22 cellular contexts compared by ENCODE assay signal in genomic region chr11:7611411-7611810, GRCh38.
DNase-seq lines count a peak whose midpoint lies in the region; ATAC-seq, FAIRE-seq and TF ChIP-seq lines count a peak whose summit lies in the region.
"Had no signal": no experiment of that assay in that cellular context is flagged by ENCODE, and none has a peak within 500 bp of the region (broad histone marks: within the 10 kb centered on the region; RNA-seq: fewer than 3 reads in every experiment).

No MANE protein-coding gene starts in this region.

- no peaks in the 10 kb centered on the region for H3K9me2 ChIP-seq in GM23248 (ENCODE audit: insufficient read depth)

- POLR2A ChIA-PET in HepG2 (lab: Yijun Ruan, JAX): interaction anchor here (3.9 to 4.5 kb wide), 2 partner anchors 11 to 38 kb away, joined by 22 to 45 read pairs; no protein-coding TSS in a partner anchor
- POLR2A ChIA-PET in activated CD4-positive, alpha-beta memory T cell treated with anti-CD3 and anti-CD28 coated beads for 36 hours (lab: Charles Lee): no interaction called here

- TF ChIP-seq POLR2A in body of pancreas (IDR thresholded peaks at IDR 0.05) (no peak), HepG2 (IDR thresholded peaks at IDR 0.05; ENCODE audit: insufficient read depth in 1 of 2, low read depth in 2 of 2, low read length in 2 of 2) (no peak)

- H3K4me1 ChIP-seq in GM23248 (ENCODE audit: insufficient read depth) (peaks cover 4% of the 10 kb centered on the region; the same call in 1 of the 2 replicates), body of pancreas (peaks cover 58% of the 10 kb centered on the region), HepG2 (ENCODE audit: insufficient read depth, low read length) (peaks cover 46% of the 10 kb centered on the region)

- H3K4me2 ChIP-seq in GM23248 (ENCODE audit: unreplicated experiment) (no peak overlapping the region), HepG2 (ENCODE audit: low read depth, low read length) (no peak overlapping the region)

- H3K36me3 ChIP-seq in GM23248 (ENCODE audit: low read depth) (no peaks in the 10 kb centered on the region), body of pancreas (replicated peaks in 1 of 2; ENCODE audit: insufficient read depth in 1 of 2, low read depth in 2 of 2) (no peaks in the 10 kb centered on the region), HepG2 (replicated peaks in 1 of 2; ENCODE audit: control insufficient read depth in 1 of 2, insufficient read depth in 2 of 2, low read length in 2 of 2) (peaks cover 5 to 34% of the 10 kb centered on the region in 2 experiments; a peak in 4 of 5 replicates)

- H3K9ac ChIP-seq in GM23248 (no peak overlapping the region), HepG2 (ENCODE audit: insufficient read depth, low read depth, low read length) (no peak overlapping the region)

- DNase-seq in GM23248 (peak; percentile 12), body of pancreas (peak in 1 of 4 donors; percentile 19), HepG2 (ENCODE audit: low spot score) (no peak), retinal pigment epithelial cell (ENCODE audit: low read depth) (peak; percentile 48), activated T-cell treated with anti-CD3 and anti-CD28 coated beads for 4 hours (no peak), NCI-H2171 (lab: John Stamatoyannopoulos, UW) (no peak)
- DNase-seq in activated CD4-positive, alpha-beta memory T cell treated with anti-CD3 and anti-CD28 coated beads for 36 hours: no peak
- DNase-seq: C1 segment of cervical spinal cord; CD8-positive, alpha-beta memory T cell; DMS79 treated with DMSO at 0.1 percent for 48 hours; NCI-H1105; NCI-H1694; NCI-H2081 treated with DMSO at 0.1 percent for 48 hours; NCI-H524; NCI-H82; OCI-M1; SIG-M5 had no signal

- TF ChIP-seq RAD21 in HepG2 (CRISPR knock-in tag; IDR thresholded peaks at IDR 0.05): no peak

- in situ Hi-C loops in GM23248 (cut with MboI): no loop called here
- in situ Hi-C loops in HepG2 (cut with HindIII; ENCODE audit: extremely low pct_ligation_motif_present, low pct_unique_long_range_greater_than_20kb): loop anchor here (5.0 kb wide), 1 partner anchor 39 kb away; no protein-coding TSS in a partner anchor

- no peak for TF ChIP-seq CTCF in body of pancreas (IDR thresholded peaks at IDR 0.05)
- TF ChIP-seq CTCF in HepG2 (CRISPR knock-in tag; IDR thresholded peaks at IDR 0.05): no peak
- no peak for TF ChIP-seq CTCF in retinal pigment epithelial cell (conservative IDR thresholded peaks at IDR 0.05; ENCODE audit: low read depth, low read length)

- H3K27me3 ChIP-seq in GM23248 (replicated peaks; ENCODE audit: insufficient read depth): no peaks in the 10 kb centered on the region
- no peaks in the 10 kb centered on the region for H3K27me3 ChIP-seq in body of pancreas
- no peaks in the 10 kb centered on the region for H3K27me3 ChIP-seq in HepG2 (ENCODE audit: control insufficient read depth in 1 of 2, insufficient read depth in 2 of 2, low read length in 2 of 2)

- 85 to 92% methylated on average over 1 of the region's 1 CpG for WGBS in GM23248 (ENCODE audit: low coverage in 1 of 2, low lambda C conversion rate in 2 of 2, missing lambda C conversion rate in 2 of 2), 2 experiments
- 25% methylated on average over 1 of the region's 1 CpG for WGBS in body of pancreas, 2 donors
- WGBS in HepG2 (ENCODE audit: low lambda C conversion rate): 93% methylated on average over 1 of the region's 1 CpG

- CTCF ChIA-PET in HepG2 (lab: Yijun Ruan, JAX; ENCODE audit: low intra/inter-chr PET ratio, low total read pairs): no interaction called here
- CTCF ChIA-PET in activated CD4-positive, alpha-beta memory T cell treated with anti-CD3 and anti-CD28 coated beads for 36 hours (lab: Charles Lee): no interaction called here

- H3K27ac ChIP-seq in GM23248 (no peak overlapping the region), body of pancreas (peak overlapping the region in 1 of 4 donors; percentile 58), HepG2 (ENCODE audit: extremely low read length, insufficient read depth, low read length) (no peak overlapping the region)
- H3K27ac ChIP-seq: RWPE1 had no signal

- ATAC-seq in body of pancreas (peak; percentile 44), HepG2 (no peak), GM21515 (IDR thresholded peaks at IDR 0.05; ENCODE audit: unreplicated experiment) (no peak)
- ATAC-seq: SK-N-SH treated with all-trans-retinoic acid at 6 μM for 48 hours had no signal

- no peaks in the 10 kb centered on the region for H3K79me2 ChIP-seq in GM23248 (ENCODE audit: insufficient read depth)
- H3K79me2 ChIP-seq in HepG2 (ENCODE audit: insufficient read depth, low read length): no peaks in the 10 kb centered on the region

- H2AFZ ChIP-seq in GM23248 (no peak overlapping the region), HepG2 (ENCODE audit: low read length) (no peak overlapping the region)

- no TSS peak for BruUV-seq in HepG2 (replicated peaks; lab: Mats Ljungman, UMichigan)

- no peak overlapping the region for H3K4me3 Mint-ChIP-seq in activated CD4-positive, alpha-beta memory T cell treated with anti-CD3 and anti-CD28 coated beads for 36 hours
- H3K4me3 Mint-ChIP-seq: CD8-positive, alpha-beta memory T cell; IgD-negative memory B cell had no signal

- H3K36me3 Mint-ChIP-seq in activated CD4-positive, alpha-beta memory T cell treated with anti-CD3 and anti-CD28 coated beads for 36 hours: peaks cover 5% of the 10 kb centered on the region

- TF ChIP-seq EP300 in HepG2 (IDR thresholded peaks at IDR 0.05; ENCODE audit: low read depth in 2 of 2, low read length in 2 of 2): no peak
- no peak for TF ChIP-seq EP300 in HepG2 (CRISPR knock-in tag; IDR thresholded peaks at IDR 0.05; ENCODE audit: borderline replicate concordance)

- no peaks in the 10 kb centered on the region for H3K9me3 ChIP-seq in GM23248 (ENCODE audit: low read depth)
- H3K9me3 ChIP-seq in body of pancreas: no peaks in the 10 kb centered on the region
- H3K9me3 ChIP-seq in HepG2 (ENCODE audit: low read length): no peaks in the 10 kb centered on the region

- H3K4me3 ChIP-seq in GM23248: no peak overlapping the region
- no peak overlapping the region for H3K4me3 ChIP-seq in body of pancreas
- H3K4me3 ChIP-seq in HepG2 (replicated peaks in 1 of 3; ENCODE audit: insufficient read depth in 1 of 3, low read depth in 2 of 3, low read length in 3 of 3): no peak overlapping the region
- no peak overlapping the region for H3K4me3 ChIP-seq in retinal pigment epithelial cell (ENCODE audit: low read length)

- H3K27ac Mint-ChIP-seq in activated CD4-positive, alpha-beta memory T cell treated with anti-CD3 and anti-CD28 coated beads for 36 hours: no peak overlapping the region
- H3K27ac Mint-ChIP-seq: CD8-positive, alpha-beta memory T cell; IgD-negative memory B cell had no signal

- no peaks in the 10 kb centered on the region for H3F3A ChIP-seq in GM23248 (ENCODE audit: insufficient read depth)

- no peaks in the 10 kb centered on the region for H3K9me3 Mint-ChIP-seq in activated CD4-positive, alpha-beta memory T cell treated with anti-CD3 and anti-CD28 coated beads for 36 hours
- H3K9me3 Mint-ChIP-seq: CD8-positive, alpha-beta memory T cell; IgD-negative memory B cell had no signal

- no peak for FAIRE-seq in HepG2 (lab: Jason Lieb, UNC)
- FAIRE-seq: H54 had no signal

- H3K27me3 Mint-ChIP-seq in activated CD4-positive, alpha-beta memory T cell treated with anti-CD3 and anti-CD28 coated beads for 36 hours: no peaks in the 10 kb centered on the region
- H3K27me3 Mint-ChIP-seq: CD8-positive, alpha-beta memory T cell; IgD-negative memory B cell had no signal

- H4K20me1 ChIP-seq in GM23248 (ENCODE audit: insufficient read depth): no peaks in the 10 kb centered on the region
- no peaks in the 10 kb centered on the region; the same call in 1 of the 2 replicates for H4K20me1 ChIP-seq in HepG2 (ENCODE audit: insufficient read depth, low read length)

- no peaks in the 10 kb centered on the region for H3K4me1 Mint-ChIP-seq in activated CD4-positive, alpha-beta memory T cell treated with anti-CD3 and anti-CD28 coated beads for 36 hours (ENCODE audit: low read depth)
- H3K4me1 Mint-ChIP-seq: CD8-positive, alpha-beta memory T cell had no signal

- intact Hi-C loops in body of pancreas (cut with DNase I): no loop called here
- intact Hi-C loops in HepG2 (cut with micrococcal nuclease; ENCODE audit: unreplicated experiment): no loop called here
- intact Hi-C loops in activated CD4-positive, alpha-beta memory T cell treated with anti-CD3 and anti-CD28 coated beads for 36 hours (cut with micrococcal nuclease): no loop called here

TF ChIP-seq in HepG2, 621 proteins besides CTCF, POLR2A, EP300 and RAD21:
- TF ChIP-seq ZNF7 (CRISPR knock-in tag; IDR thresholded peaks at IDR 0.05) (no peak), FOXA3 (CRISPR knock-in tag; IDR thresholded peaks at IDR 0.05) (peak; percentile 9; the same call in 1 of the 2 replicates)
TF ChIP-seq in HepG2: peak in this region for 1.

Comparison
In these comparisons a context has a peak if more than half of its experiments do, and no peak if none do; other contexts are left out.
1. DNase-seq: peak in GM23248 (single experiment) and retinal pigment epithelial cell (single experiment); none in HepG2 (single experiment), activated T-cell treated with anti-CD3 and anti-CD28 coated beads for 4 hours (single experiment), NCI-H2171 (single experiment) and activated CD4-positive, alpha-beta memory T cell treated with anti-CD3 and anti-CD28 coated beads for 36 hours (single experiment).